1 cellular context compared by ENCODE assay signal in genomic region chr12:109477185-109477962, GRCh38.
TF ChIP-seq lines count a peak whose summit lies in the region.

KCTD10 (minus strand) TSS chr12:109477300; CDS start chr12:109477262, 38 bp downstream.
UBE3B (plus strand) TSS chr12:109477634; CDS start chr12:109483552, 5,918 bp downstream.

TF ChIP-seq in K562, 482 proteins besides CTCF, POLR2A, EP300 and RAD21 (continued from another document and continues in another):
- TF ChIP-seq ZBTB33 (CRISPR knock-in tag; IDR thresholded peaks at IDR 0.05): no peak
- 0 out of 2 replicates have a peak, but pooled peaks have one; percentile 60 for TF ChIP-seq SMAD3 (CRISPR knock-in tag; conservative IDR thresholded peaks at IDR 0.05)
- no peak for TF ChIP-seq POLR2H (tag; IDR thresholded peaks at IDR 0.05; ENCODE audit: low read depth)
- no peak for TF ChIP-seq PPARD (CRISPR knock-in tag; IDR thresholded peaks at IDR 0.05)
- TF ChIP-seq ZNF395 (CRISPR knock-in tag; IDR thresholded peaks at IDR 0.05): no peak
- TF ChIP-seq HIVEP1 (CRISPR knock-in tag; IDR thresholded peaks at IDR 0.05): peak; percentile 31; the same call in 1 of the 2 replicates
- no peak; the same call in 1 of the 2 replicates for TF ChIP-seq XRCC5 (IDR thresholded peaks at IDR 0.05; ENCODE audit: low read depth, low read length)
- TF ChIP-seq MED1 (CRISPR knock-in tag; IDR thresholded peaks at IDR 0.05; ENCODE audit: borderline replicate concordance): no peak
- 0 out of 2 replicates have a peak, but pooled peaks have one; percentile 23 for TF ChIP-seq ZNF311 (CRISPR knock-in tag; IDR thresholded peaks at IDR 0.05)
- TF ChIP-seq ZNF583 (CRISPR knock-in tag; IDR thresholded peaks at IDR 0.05): peak; percentile 82
- no peak for TF ChIP-seq HDAC6 (IDR thresholded peaks at IDR 0.05; ENCODE audit: low read depth, low read length)
- TF ChIP-seq MCM5 (IDR thresholded peaks at IDR 0.05; ENCODE audit: low read depth): no peak
- no peak for TF ChIP-seq XRCC4 (IDR thresholded peaks at IDR 0.05; ENCODE audit: extremely low read depth, insufficient read depth, insufficient read length)
- 0 out of 2 replicates have a peak, but pooled peaks have one; percentile 10 for TF ChIP-seq HINFP (tag; conservative IDR thresholded peaks at IDR 0.05; ENCODE audit: low read depth)
- TF ChIP-seq ZZZ3 (IDR thresholded peaks at IDR 0.05): peak; percentile 79; the same call in 1 of the 2 replicates
- TF ChIP-seq NFE2L1 (tag; IDR thresholded peaks at IDR 0.05; ENCODE audit: borderline replicate concordance, low read depth): no peak
- TF ChIP-seq KDM1A (IDR thresholded peaks at IDR 0.05): no peak
- no peak for TF ChIP-seq ZNF785 (CRISPR knock-in tag; IDR thresholded peaks at IDR 0.05)
- peak; percentile 74 to 90; a peak in 3 of 4 replicates for TF ChIP-seq MNT (conservative IDR thresholded peaks at IDR 0.05)
- TF ChIP-seq RERE (CRISPR knock-in tag; IDR thresholded peaks at IDR 0.05; ENCODE audit: borderline replicate concordance): no peak
- peak; percentile 62; the same call in 1 of the 2 replicates for TF ChIP-seq ATF6 (CRISPR knock-in tag; IDR thresholded peaks at IDR 0.05)
- TF ChIP-seq ZNF347 (CRISPR knock-in tag; IDR thresholded peaks at IDR 0.05; ENCODE audit: low read depth): no peak
- no peak for TF ChIP-seq ZFP30 (CRISPR knock-in tag; IDR thresholded peaks at IDR 0.05; ENCODE audit: borderline replicate concordance)
- TF ChIP-seq EZH2 (IDR thresholded peaks at IDR 0.05; ENCODE audit: borderline replicate concordance, low read depth, low read length): no peak
- peak; percentile 100 for TF ChIP-seq SIN3B (IDR thresholded peaks at IDR 0.05; ENCODE audit: low read depth)
- peak; percentile 100 for TF ChIP-seq NCOA1 (IDR thresholded peaks at IDR 0.05; ENCODE audit: low read depth)
- TF ChIP-seq NFRKB (IDR thresholded peaks at IDR 0.05; ENCODE audit: low read depth): peak; percentile 99
- no peak for TF ChIP-seq ZNF384 (IDR thresholded peaks at IDR 0.05; ENCODE audit: low read depth, low read length)
- peak; percentile 67; the same call in 1 of the 2 replicates for TF ChIP-seq NBN (IDR thresholded peaks at IDR 0.05; ENCODE audit: low read depth)
- TF ChIP-seq ETV6 (IDR thresholded peaks at IDR 0.05; ENCODE audit: borderline replicate concordance in 1 of 2, low read depth in 2 of 2, low read length in 1 of 2): peak in 1 of 2 experiments; percentile 57; a peak in 1 of 4 replicates
- no peak for TF ChIP-seq ETV6 (CRISPR knock-in tag; IDR thresholded peaks at IDR 0.05; ENCODE audit: borderline replicate concordance)
- TF ChIP-seq HMG20A (CRISPR knock-in tag; conservative IDR thresholded peaks at IDR 0.05): no peak
- peak; percentile 99 for TF ChIP-seq E2F8 (IDR thresholded peaks at IDR 0.05; ENCODE audit: low read depth, partially characterized antibody)
- TF ChIP-seq SFPQ (IDR thresholded peaks at IDR 0.05; ENCODE audit: low read depth, low read length): no peak
